1 cellular context compared by ENCODE assay signal in genomic region chr10:52956861-52957260, GRCh38.
TF ChIP-seq lines count a peak whose summit lies in the region.

No MANE protein-coding gene starts in this region.

TF ChIP-seq in WTC11, 78 proteins besides CTCF, POLR2A, EP300 and RAD21 (continued from another document):
- no peak for TF ChIP-seq ZSCAN18 (CRISPR knock-in tag; IDR thresholded peaks at IDR 0.05)
- TF ChIP-seq TEAD4 (CRISPR knock-in tag; IDR thresholded peaks at IDR 0.05), result no peak
- no peak for TF ChIP-seq ZNF219 (CRISPR knock-in tag; IDR thresholded peaks at IDR 0.05; ENCODE audit: borderline replicate concordance)
- TF ChIP-seq ZNF425 (CRISPR knock-in tag; conservative IDR thresholded peaks at IDR 0.05), result no peak
- TF ChIP-seq ZNF121 (CRISPR knock-in tag; IDR thresholded peaks at IDR 0.05), result no peak
- TF ChIP-seq AFF4 (CRISPR knock-in tag; IDR thresholded peaks at IDR 0.05; ENCODE audit: borderline replicate concordance), result no peak
